1 cellular context compared by ENCODE assay signal in genomic region chr1:235052067-235053008, GRCh38.
TF ChIP-seq lines count a peak whose summit lies in the region.

No MANE protein-coding gene starts in this region.

TF ChIP-seq in SK-N-SH treated with all-trans-retinoic acid at 6 μM for 48 hours, 23 proteins besides CTCF, POLR2A, EP300 and RAD21 (continued from another document):
- TF ChIP-seq RARB (CRISPR knock-in tag; IDR thresholded peaks at IDR 0.05) (no peak), ZFP30 (CRISPR knock-in tag; IDR thresholded peaks at IDR 0.05) (no peak), ISL1 (CRISPR knock-in tag; IDR thresholded peaks at IDR 0.05) (no peak), ZNF565 (CRISPR knock-in tag; conservative IDR thresholded peaks at IDR 0.05; ENCODE audit: low read depth) (no peak), POU6F1 (CRISPR knock-in tag; IDR thresholded peaks at IDR 0.05; ENCODE audit: borderline replicate concordance, low read depth) (no peak), ZC3H10 (CRISPR knock-in tag; IDR thresholded peaks at IDR 0.05) (no peak), TCF4 (CRISPR knock-in tag; IDR thresholded peaks at IDR 0.05; ENCODE audit: borderline replicate concordance) (no peak)
TF ChIP-seq in SK-N-SH treated with all-trans-retinoic acid at 6 μM for 48 hours: peak in this region for 0.
